Comparison of ENCODE assay signal across 24 cellular contexts in the genomic region with DNA sequence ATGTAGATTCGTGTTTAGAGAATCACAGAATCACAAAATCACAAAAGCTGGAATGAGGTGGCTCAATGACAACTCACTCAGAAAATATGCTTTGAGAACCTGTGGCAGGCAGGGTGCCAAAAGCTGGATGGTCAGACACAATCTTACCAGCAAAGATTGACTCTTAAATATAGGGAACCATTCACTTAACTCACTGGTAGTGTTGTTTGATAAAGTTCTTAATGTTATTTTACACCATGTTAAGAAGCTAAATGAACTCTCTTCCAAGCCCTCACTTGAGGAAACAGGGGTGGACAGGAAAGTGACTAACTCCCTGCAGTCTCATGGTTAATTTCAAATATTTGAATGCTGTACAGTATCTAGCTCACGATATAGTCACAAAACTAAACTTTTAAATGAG. TPM values are rescaled to one million over a fixed set of nuclear protein-coding genes. Genes with fewer than 3 reads are reported as not detected.
DNase-seq lines count a peak whose midpoint lies in the region; ATAC-seq and TF ChIP-seq lines count a peak whose summit lies in the region.
"Had no signal": no experiment of that assay in that cellular context is flagged by ENCODE, and none has a peak within 500 bp of the region (broad histone marks: within the 10 kb centered on the region; RNA-seq: fewer than 3 reads in every experiment).

No MANE protein-coding gene starts in this region.

- DNase-seq in AG10803 (ENCODE audit: low read depth) (peak; percentile 38), HT-29 (ENCODE audit: low spot score) (peak; percentile 10), astrocyte of the hippocampus (ENCODE audit: low read depth, low spot score) (peak; percentile 80), iris pigment epithelial cell (ENCODE audit: low read depth) (peak; percentile 46), SKM-1 treated with dmso at 0.1 percent for 144 hours (lab: John Stamatoyannopoulos, UW; ENCODE audit: unreplicated experiment) (no peak)
- DNase-seq in activated naive CD4-positive, alpha-beta T cell (lab: John Stamatoyannopoulos, UW), result no peak
- no peak for DNase-seq in central memory CD4-positive, alpha-beta T cell
- DNase-seq: amygdala, BE2C, cortex of kidney, DMS 273 treated with DMSO at 0.1 percent for 48 hours, MM.1S, NCI-H2081, NCI-H526, ovary, Peyer's patch, stomach, T-cell had no signal

- no peak for TF ChIP-seq CTCF in AG10803 (conservative IDR thresholded peaks at IDR 0.05; ENCODE audit: low read length)

- no peak overlapping the region for H3K4me3 ChIP-seq in AG10803 (ENCODE audit: low read length)
- H3K4me3 ChIP-seq: esophagus muscularis mucosa, ovary, Peyer's patch, stomach, vagina had no signal

- ATAC-seq in GM19035 (IDR thresholded peaks at IDR 0.05; ENCODE audit: unreplicated experiment), result no peak
- ATAC-seq: activated T-helper 17 cell treated with anti-CD3 and anti-CD28 coated beads, Interleukin-2, amount 50 U/mL, for 72 hours; left lobe of liver; T-cell; WTC11 had no signal

RNA-seq across cellular contexts. Expression of a gene that starts 5.7 kb away (rescaled TPM):
- 9.5 and 10.8 TPM in 2 replicates for total RNA-seq in HT-29 (2014; rRNA removed; shearing (Covaris generic))

RNA-seq across cellular contexts. Expression of a gene that starts 59.7 kb away (rescaled TPM):
- 0.05 TPM in 1 of 2 replicates, not detected in the other for total RNA-seq in HT-29 (2014; rRNA removed; shearing (Covaris generic))
- total RNA-seq: vagina had no signal

Comparison
In these comparisons a context has a peak if more than half of its experiments do, and no peak if none do; other contexts are left out.
1. DNase-seq: peak in AG10803 (single experiment), HT-29 (single experiment), astrocyte of the hippocampus (single experiment) and iris pigment epithelial cell (single experiment); none in activated naive CD4-positive, alpha-beta T cell (0 of 4), central memory CD4-positive, alpha-beta T cell (single experiment) and SKM-1 treated with dmso at 0.1 percent for 144 hours (single experiment).